15 cellular contexts compared by ENCODE assay signal in genomic region chr5:104024538-104024937, GRCh38.
DNase-seq lines count a peak whose midpoint lies in the region; ATAC-seq and TF ChIP-seq lines count a peak whose summit lies in the region.
"Had no signal": no experiment of that assay in that cellular context is flagged by ENCODE, and none has a peak within 500 bp of the region (broad histone marks: within the 10 kb centered on the region; RNA-seq: fewer than 3 reads in every experiment).

No MANE protein-coding gene starts in this region.

- peak overlapping the region; percentile 39 for H3K27ac Mint-ChIP-seq in nephron progenitor cell
- no peak overlapping the region for H3K27ac Mint-ChIP-seq in stimulated activated effector memory CD8-positive, alpha-beta T cell treated with anti-CD3 and anti-CD28 coated beads, Interleukin-12 subunit alpha, Interleukin-12 subunit beta, amount 100 ng/mL, for 72 hours
- H3K27ac Mint-ChIP-seq: B cell; CD4-positive, CD25-positive, alpha-beta regulatory T cell; CD8-positive, alpha-beta T cell; GM23338; H9 had no signal

- peaks cover 3% of the 10 kb centered on the region for H3K27me3 Mint-ChIP-seq in nephron progenitor cell (ENCODE audit: low read depth, poor library complexity)
- H3K27me3 Mint-ChIP-seq: B cell; CD4-positive, CD25-positive, alpha-beta regulatory T cell had no signal

- no peak overlapping the region for H3K4me3 Mint-ChIP-seq in nephron progenitor cell
- H3K4me3 Mint-ChIP-seq in stimulated activated effector memory CD8-positive, alpha-beta T cell treated with anti-CD3 and anti-CD28 coated beads, Interleukin-12 subunit alpha, Interleukin-12 subunit beta, amount 100 ng/mL, for 72 hours = no peak overlapping the region
- H3K4me3 Mint-ChIP-seq: B cell; CD4-positive, CD25-positive, alpha-beta regulatory T cell; CD8-positive, alpha-beta T cell; GM23338; H9 had no signal

- TF ChIP-seq CTCF in nephron progenitor cell (IDR thresholded peaks at IDR 0.05) = no peak

- no peaks in the 10 kb centered on the region for H3K36me3 Mint-ChIP-seq in nephron progenitor cell (ENCODE audit: low read depth)
- H3K36me3 Mint-ChIP-seq in stimulated activated effector memory CD8-positive, alpha-beta T cell treated with anti-CD3 and anti-CD28 coated beads, Interleukin-12 subunit alpha, Interleukin-12 subunit beta, amount 100 ng/mL, for 72 hours = no peaks in the 10 kb centered on the region
- H3K36me3 Mint-ChIP-seq: CD4-positive, CD25-positive, alpha-beta regulatory T cell; CD8-positive, alpha-beta T cell had no signal

- peaks cover 6% of the 10 kb centered on the region for H3K9me3 Mint-ChIP-seq in nephron progenitor cell
- H3K9me3 Mint-ChIP-seq in stimulated activated effector memory CD8-positive, alpha-beta T cell treated with anti-CD3 and anti-CD28 coated beads, Interleukin-12 subunit alpha, Interleukin-12 subunit beta, amount 100 ng/mL, for 72 hours = peaks cover 5% of the 10 kb centered on the region

- DNase-seq in NCI-H69 (lab: John Stamatoyannopoulos, UW) = peak; percentile 7
- DNase-seq in nephron progenitor cell = no peak
- no peak for DNase-seq in stimulated activated effector memory CD8-positive, alpha-beta T cell treated with anti-CD3 and anti-CD28 coated beads, Interleukin-12 subunit alpha, Interleukin-12 subunit beta, amount 100 ng/mL, for 72 hours (ENCODE audit: low spot score in 2 of 2)
- no peak for DNase-seq in NCI-H1930 (lab: John Stamatoyannopoulos, UW)
- no peak for DNase-seq in islet precursor cell
- DNase-seq: Caco-2; CD4-positive, CD25-positive, alpha-beta regulatory T cell; CD8-positive, alpha-beta T cell; DMS153; DND-41; H9 had no signal

- peak; percentile 13 for ATAC-seq in stimulated activated effector memory CD8-positive, alpha-beta T cell treated with anti-CD3 and anti-CD28 coated beads, Interleukin-12 subunit alpha, Interleukin-12 subunit beta, amount 100 ng/mL, for 72 hours
- no peak for ATAC-seq in GM19463 (IDR thresholded peaks at IDR 0.05; ENCODE audit: unreplicated experiment)
- ATAC-seq: CD8-positive, alpha-beta T cell; GM23338; HCT116 had no signal

- no peaks in the 10 kb centered on the region for H3K4me1 Mint-ChIP-seq in nephron progenitor cell
- no peaks in the 10 kb centered on the region for H3K4me1 Mint-ChIP-seq in stimulated activated effector memory CD8-positive, alpha-beta T cell treated with anti-CD3 and anti-CD28 coated beads, Interleukin-12 subunit alpha, Interleukin-12 subunit beta, amount 100 ng/mL, for 72 hours
- H3K4me1 Mint-ChIP-seq: B cell; CD4-positive, CD25-positive, alpha-beta regulatory T cell; GM23338; H9 had no signal
